In genomic region chr11:46370253-46370652, GRCh38 we compare ENCODE assay signal across 16 cellular contexts. TPM values are rescaled to one million over a fixed set of nuclear protein-coding genes. Genes with fewer than 3 reads are reported as not detected.
"Had no signal": no experiment of that assay in that cellular context is flagged by ENCODE, and none has a peak within 500 bp of the region (broad histone marks: within the 10 kb centered on the region; RNA-seq: fewer than 3 reads in every experiment).

No MANE protein-coding gene starts in this region.

- H3K9me3 ChIP-seq: pancreas, uterus had no signal

- H3K27me3 Mint-ChIP-seq: central memory CD8-positive, alpha-beta T cell; stimulated activated memory B cell treated with anti-CD40 and anti-IgM and Interleukin-4, amounts not matched to agents 10 μg/mL and 1 μg/mL and 100 μg/mL, for 72 hours had no signal

- H3K9me3 Mint-ChIP-seq: central memory CD8-positive, alpha-beta T cell; immature natural killer cell; stimulated activated memory B cell treated with anti-CD40 and anti-IgM and Interleukin-4, amounts not matched to agents 10 μg/mL and 1 μg/mL and 100 μg/mL, for 72 hours; T-helper 2 cell treated with Interferon-gamma antibody and Interleukin-4, amounts not matched to agents 5 μg/mL and 100 μg/mL, for 36 hours had no signal

- H3K4me3 ChIP-seq: pancreas, uterus had no signal

- H3K36me3 ChIP-seq: uterus had no signal

- H3K4me3 Mint-ChIP-seq: central memory CD8-positive, alpha-beta T cell; immature natural killer cell; stimulated activated memory B cell treated with anti-CD40 and anti-IgM and Interleukin-4, amounts not matched to agents 10 μg/mL and 1 μg/mL and 100 μg/mL, for 72 hours; T-helper 2 cell treated with Interferon-gamma antibody and Interleukin-4, amounts not matched to agents 5 μg/mL and 100 μg/mL, for 36 hours had no signal

- H3K27me3 ChIP-seq: brain microvascular endothelial cell, pancreas, uterus had no signal

- H3K27ac ChIP-seq: brain microvascular endothelial cell, epithelial cell of prostate, pancreas, uterus had no signal

- DNase-seq: activated CD4-positive, alpha-beta T cell treated with anti-CD3 and anti-CD28 coated beads, Interleukin-2, amount 50 U/mL, for 4 hours; activated naive CD4-positive, alpha-beta T cell treated with anti-CD3 and anti-CD28 coated beads, Interleukin-2, amount 50 U/mL, for 16 hours; activated T-cell treated with anti-CD3 and anti-CD28 coated beads for 4 hours; amniotic stem cell; brain microvascular endothelial cell; cortex of kidney; immature natural killer cell; stimulated activated CD4-positive, alpha-beta T cell treated with anti-CD3 and anti-CD28 coated beads, Interleukin-1b, Interleukin-23, amount 100 ng/mL, for 48 hours; uterus had no signal

- H3K27ac Mint-ChIP-seq: stimulated activated memory B cell treated with anti-CD40 and anti-IgM and Interleukin-4, amounts not matched to agents 10 μg/mL and 1 μg/mL and 100 μg/mL, for 72 hours had no signal

- H3K4me1 ChIP-seq: pancreas, uterus had no signal

- ATAC-seq: stimulated activated memory B cell treated with anti-CD40 and anti-IgM and Interleukin-4, amounts not matched to agents 10 μg/mL and 1 μg/mL and 100 μg/mL, for 72 hours had no signal

RNA-seq across cellular contexts. Expression of gene CHRM4, which starts 21.3 kb away (rescaled TPM):
- total RNA-seq: fibroblast of lung, lung microvascular endothelial cell had no signal
